Comparison of ENCODE assay signal across 18 cellular contexts in genomic region chr21:39087238-39087975, GRCh38.
DNase-seq lines count a peak whose midpoint lies in the region; FAIRE-seq and TF ChIP-seq lines count a peak whose summit lies in the region.
"Had no signal": no experiment of that assay in that cellular context is flagged by ENCODE, and none has a peak within 500 bp of the region (broad histone marks: within the 10 kb centered on the region; RNA-seq: fewer than 3 reads in every experiment).

No MANE protein-coding gene starts in this region.

- H3K27ac ChIP-seq in H1 (ENCODE audit: low read depth, low read length) (no peak overlapping the region), suprapubic skin (no peak overlapping the region)
- H3K27ac ChIP-seq: prostate gland had no signal

- no peaks in the 10 kb centered on the region for H3K36me3 Mint-ChIP-seq in HFFc6 (ENCODE audit: low read depth)
- H3K36me3 Mint-ChIP-seq in activated CD4-positive, alpha-beta T cell treated with anti-CD3 and anti-CD28 coated beads, Interleukin-2, amount 10 ng/mL, durations not matched to agents 7 days and 5 days (ENCODE audit: low read depth): no peaks in the 10 kb centered on the region

- H2BK120ac ChIP-seq in H1 (replicated peaks; ENCODE audit: low read depth, low read length): no peak overlapping the region

- H3K9me3 Mint-ChIP-seq in HFFc6: peaks cover 3% of the 10 kb centered on the region; the same call in 1 of the 2 replicates
- no peaks in the 10 kb centered on the region for H3K9me3 Mint-ChIP-seq in activated CD4-positive, alpha-beta T cell treated with anti-CD3 and anti-CD28 coated beads, Interleukin-2, amount 10 ng/mL, durations not matched to agents 7 days and 5 days

- H3K23ac ChIP-seq in H1 (ENCODE audit: insufficient read length): no peak overlapping the region

- no peak for FAIRE-seq in H1 (lab: Jason Lieb, UNC)
- FAIRE-seq: G401.6, keratinocyte had no signal

- no peak for DNase-seq in HFFc6
- DNase-seq in H1 (ENCODE audit: low read depth in 1 of 2, low spot score in 2 of 2): no peak
- peak; percentile 32 for DNase-seq in medulla oblongata (ENCODE audit: extremely low spot score)
- no peak for DNase-seq in suprapubic skin (ENCODE audit: low spot score in 2 of 2)
- DNase-seq in NCI-H1417 (lab: John Stamatoyannopoulos, UW): no peak
- no peak for DNase-seq in activated CD4-positive, alpha-beta T cell treated with anti-CD3 and anti-CD28 coated beads, Interleukin-2, amount 10 ng/mL, durations not matched to agents 7 days and 5 days
- DNase-seq in stimulated activated CD4-positive, alpha-beta T cell treated with anti-CD3 and anti-CD28 coated beads, Interleukin-15, amount 100 ng/mL, for 24 hours: no peak
- DNase-seq: activated CD4-positive, alpha-beta T cell treated with anti-CD3 and anti-CD28 coated beads, Interleukin-2, amount 50 U/mL, for 48 hours; erythroblast; NCI-H187 treated with DMSO at 0.1 percent for 48 hours; NCI-H510A treated with DMSO at 0.1 percent for 48 hours; SW 1271 had no signal

- WGBS in H1 (ENCODE audit: extremely low coverage in 1 of 2, insufficient coverage in 1 of 2, insufficient read length in 1 of 2, insufficient replicate concordance in 2 of 2, low coverage in 1 of 2, low lambda C conversion rate in 2 of 2, missing lambda C conversion rate in 1 of 2), 2 experiments: 91% methylated on average over 26 of the region's 26 CpGs; no CpG with 5 or more reads in 1 of the 2 experiments
- WGBS in suprapubic skin: 88% methylated on average over 26 of the region's 26 CpGs

- no peak for TF ChIP-seq EP300 in H1 (IDR thresholded peaks at IDR 0.05; ENCODE audit: borderline replicate concordance in 1 of 2, low read depth in 2 of 2, low read length in 2 of 2)
- TF ChIP-seq EP300 in suprapubic skin (IDR thresholded peaks at IDR 0.05): no peak

- H3K14ac ChIP-seq in H1 (ENCODE audit: insufficient read length): no peak overlapping the region

- H3K4me1 Mint-ChIP-seq in HFFc6 (ENCODE audit: low read depth): peaks cover 28% of the 10 kb centered on the region
- H3K4me1 Mint-ChIP-seq in activated CD4-positive, alpha-beta T cell treated with anti-CD3 and anti-CD28 coated beads, Interleukin-2, amount 10 ng/mL, durations not matched to agents 7 days and 5 days: no peaks in the 10 kb centered on the region

- no peak for TF ChIP-seq RAD21 in H1 (IDR thresholded peaks at IDR 0.05 in 1 of 2, conservative IDR thresholded peaks at IDR 0.05 in 1 of 2; ENCODE audit: low read depth in 2 of 2, low read length in 2 of 2)

- POLR2A ChIA-PET in H1 (lab: Charles Lee; ENCODE audit: partially characterized antibody): no interaction called here
- POLR2A ChIA-PET in activated CD4-positive, alpha-beta T cell treated with anti-CD3 and anti-CD28 coated beads, Interleukin-2, amount 10 ng/mL, durations not matched to agents 7 days and 5 days (lab: Charles Lee): no interaction called here

- TF ChIP-seq POLR2A in H1 (IDR thresholded peaks at IDR 0.05; ENCODE audit: control extremely low read depth in 1 of 2, low read depth in 2 of 2, low read length in 2 of 2) (no peak), suprapubic skin (IDR thresholded peaks at IDR 0.05) (no peak)

- no peak overlapping the region for H2BK5ac ChIP-seq in H1 (ENCODE audit: low read depth, low read length)

- H3K4me2 ChIP-seq in H1 (ENCODE audit: insufficient read depth in 1 of 2, low read depth in 2 of 2, low read length in 2 of 2) (no peak overlapping the region), skeletal muscle satellite cell (ENCODE audit: low read length) (peak overlapping the region; percentile 57)
- H3K4me2 ChIP-seq: GM23338 had no signal

- H2AK5ac ChIP-seq in H1 (ENCODE audit: low read depth, low read length): no peak overlapping the region

- no peak overlapping the region for H2AFZ ChIP-seq in H1 (ENCODE audit: low read length)
- H2AFZ ChIP-seq: GM23338 had no signal

- H3K79me2 ChIP-seq in H1 (ENCODE audit: control insufficient read depth in 1 of 2, insufficient read depth in 2 of 2, low read length in 2 of 2): no peaks in the 10 kb centered on the region

- no peaks in the 10 kb centered on the region for H3K23me2 ChIP-seq in H1 (ENCODE audit: low read depth, low read length)

- H4K8ac ChIP-seq in H1 (ENCODE audit: extremely low read depth, insufficient read depth, low read length): no peak overlapping the region

- H3K4ac ChIP-seq in H1 (replicated peaks; ENCODE audit: insufficient read length, low read depth, low read length): no peak overlapping the region

- no peak overlapping the region for H2BK20ac ChIP-seq in H1 (ENCODE audit: low read length)

- H2BK12ac ChIP-seq in H1 (ENCODE audit: low read depth, low read length): no peak overlapping the region

- no peaks in the 10 kb centered on the region for H4K20me1 ChIP-seq in H1 (replicated peaks in 1 of 2; ENCODE audit: control insufficient read depth in 1 of 2, insufficient read depth in 2 of 2, low read length in 2 of 2)

- H3K4me3 ChIP-seq in H1 (ENCODE audit: extremely low read depth in 1 of 4, insufficient read depth in 2 of 4, low read depth in 3 of 4, low read length in 4 of 4) (no peak overlapping the region), skeletal muscle satellite cell (ENCODE audit: low read length) (peak overlapping the region; percentile 21), suprapubic skin (no peak overlapping the region)
- H3K4me3 ChIP-seq: GM23338, prostate gland, transverse colon had no signal

- H3K27ac Mint-ChIP-seq in HFFc6: no peak overlapping the region
- no peak overlapping the region for H3K27ac Mint-ChIP-seq in activated CD4-positive, alpha-beta T cell treated with anti-CD3 and anti-CD28 coated beads, Interleukin-2, amount 10 ng/mL, durations not matched to agents 7 days and 5 days
- H3K27ac Mint-ChIP-seq: GM23338 had no signal

- no peaks in the 10 kb centered on the region for H3K79me1 ChIP-seq in H1 (ENCODE audit: low read depth, low read length)

- H3K18ac ChIP-seq in H1 (ENCODE audit: extremely low read depth, low read length): no peak overlapping the region

- H2BK15ac ChIP-seq in H1 (ENCODE audit: low read length): 0 out of 2 replicates have a peak overlapping the region, but pooled peaks have one; percentile 18

- H4K5ac ChIP-seq in H1 (ENCODE audit: insufficient read length, low read depth, low read length): no peak overlapping the region

- H3K9ac ChIP-seq in H1 (replicated peaks in 1 of 4; ENCODE audit: extremely low read depth in 1 of 4, low read depth in 3 of 4, low read length in 3 of 4) (no peak overlapping the region), skeletal muscle satellite cell (ENCODE audit: low read depth, low read length) (no peak overlapping the region)

- H4K91ac ChIP-seq in H1 (replicated peaks; ENCODE audit: insufficient read length, low read length): no peak overlapping the region

- H3K56ac ChIP-seq in H1 (replicated peaks; ENCODE audit: insufficient read length, low read depth, low read length): no peak overlapping the region

- H3K36me3 ChIP-seq in H1 (ENCODE audit: control insufficient read depth in 2 of 4, insufficient read depth in 4 of 4, low read length in 3 of 4): no peaks in the 10 kb centered on the region
- no peaks in the 10 kb centered on the region for H3K36me3 ChIP-seq in skeletal muscle satellite cell (ENCODE audit: insufficient read depth, low read length)
- H3K36me3 ChIP-seq in suprapubic skin: no peaks in the 10 kb centered on the region
- H3K36me3 ChIP-seq: prostate gland, transverse colon had no signal

- H3K4me3 Mint-ChIP-seq in HFFc6: peak overlapping the region; percentile 57
- no peak overlapping the region for H3K4me3 Mint-ChIP-seq in activated CD4-positive, alpha-beta T cell treated with anti-CD3 and anti-CD28 coated beads, Interleukin-2, amount 10 ng/mL, durations not matched to agents 7 days and 5 days
- H3K4me3 Mint-ChIP-seq: GM23338 had no signal

- TF ChIP-seq CTCF in HFFc6 (IDR thresholded peaks at IDR 0.05) (no peak), H1 (IDR thresholded peaks at IDR 0.05; ENCODE audit: control extremely low read depth in 1 of 3, insufficient read depth in 1 of 3, low read depth in 1 of 3, low read length in 3 of 3) (no peak), suprapubic skin (IDR thresholded peaks at IDR 0.05) (no peak)

- peaks cover 3% of the 10 kb centered on the region for H3K27me3 Mint-ChIP-seq in HFFc6 (ENCODE audit: insufficient read depth)
- H3K27me3 Mint-ChIP-seq in activated CD4-positive, alpha-beta T cell treated with anti-CD3 and anti-CD28 coated beads, Interleukin-2, amount 10 ng/mL, durations not matched to agents 7 days and 5 days: no peaks in the 10 kb centered on the region

- no peaks in the 10 kb centered on the region; a peak in 2 of 7 replicates for H3K27me3 ChIP-seq in H1 (replicated peaks in 1 of 4; ENCODE audit: control insufficient read depth in 3 of 4, extremely low read depth in 1 of 4, insufficient read depth in 3 of 4, low read length in 3 of 4)
- H3K27me3 ChIP-seq in skeletal muscle satellite cell (ENCODE audit: control insufficient read depth, insufficient read depth, low read length): peaks cover 48% of the 10 kb centered on the region
- H3K27me3 ChIP-seq in suprapubic skin: no peaks in the 10 kb centered on the region
- H3K27me3 ChIP-seq: transverse colon had no signal

- CTCF ChIA-PET in H1 (lab: Charles Lee; ENCODE audit: partially characterized antibody): interaction anchor here (0.9 to 4.3 kb wide), 7 partner anchors 8 to 53 kb away, joined by 3 to 18 read pairs (median 4); no protein-coding TSS in a partner anchor
- CTCF ChIA-PET in activated CD4-positive, alpha-beta T cell treated with anti-CD3 and anti-CD28 coated beads, Interleukin-2, amount 10 ng/mL, durations not matched to agents 7 days and 5 days (lab: Charles Lee): no interaction called here

- H3K4me1 ChIP-seq in H1 (replicated peaks in 1 of 4; ENCODE audit: control insufficient read depth in 3 of 4, insufficient read depth in 4 of 4, low read length in 3 of 4) (peaks cover 0 to 4% (median 3%) of the 10 kb centered on the region in 4 experiments; a peak in 6 of 7 replicates), skeletal muscle satellite cell (ENCODE audit: control insufficient read depth, insufficient read depth, low read length) (peaks cover 13% of the 10 kb centered on the region), suprapubic skin (peaks cover 20% of the 10 kb centered on the region)
- H3K4me1 ChIP-seq: prostate gland had no signal

- peaks cover 2 to 6% of the 10 kb centered on the region in 2 experiments; a peak in 2 of 4 replicates for H3K9me3 ChIP-seq in H1 (ENCODE audit: insufficient read depth in 2 of 2, low read depth in 1 of 2, low read length in 1 of 2)
- H3K9me3 ChIP-seq in skeletal muscle satellite cell (replicated peaks; ENCODE audit: low read length): no peaks in the 10 kb centered on the region
- H3K9me3 ChIP-seq in suprapubic skin: no peaks in the 10 kb centered on the region
- H3K9me3 ChIP-seq: prostate gland, transverse colon had no signal

TF ChIP-seq in H1, 55 proteins besides CTCF, POLR2A, EP300 and RAD21:
- TF ChIP-seq GTF2F1 (IDR thresholded peaks at IDR 0.05; ENCODE audit: borderline replicate concordance, low read depth, low read length) (no peak), RBBP5 (IDR thresholded peaks at IDR 0.05; ENCODE audit: borderline replicate concordance, low read depth, low read length) (no peak), SIN3A (conservative IDR thresholded peaks at IDR 0.05 in 1 of 2, IDR thresholded peaks at IDR 0.05 in 1 of 2; ENCODE audit: low read depth in 1 of 2, low read length in 2 of 2) (no peak)
